Comparison of ENCODE assay signal across 13 cellular contexts in the genomic region with DNA sequence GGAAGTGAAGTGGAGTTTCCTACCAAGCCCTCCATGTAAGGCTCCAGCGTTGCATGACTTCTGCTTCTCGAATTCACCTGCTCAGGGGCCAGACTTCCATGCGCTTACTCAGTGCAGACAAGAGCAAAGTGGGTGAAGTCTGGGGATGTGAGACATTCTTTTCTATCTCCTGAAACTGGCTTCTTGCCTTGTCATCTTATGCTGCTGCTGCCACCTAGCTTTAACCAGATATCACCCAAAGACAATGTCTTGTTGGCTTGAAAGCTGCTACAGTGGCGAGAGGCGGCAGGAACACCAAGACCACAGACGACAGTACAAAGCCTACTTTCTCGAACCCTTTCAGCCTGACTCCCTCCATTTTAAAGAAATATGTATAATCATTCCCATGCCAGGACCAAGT.
A peak's percentile ranks its signal among the peaks of the same experiment; 100 is the strongest.
DNase-seq lines count a peak whose midpoint lies in the region; ATAC-seq, FAIRE-seq and TF ChIP-seq lines count a peak whose summit lies in the region.
"Had no signal": no experiment of that assay in that cellular context is flagged by ENCODE, and none has a peak within 500 bp of the region (broad histone marks: within the 10 kb centered on the region; RNA-seq: fewer than 3 reads in every experiment).

No MANE protein-coding gene starts in this region.

- no peaks in the 10 kb centered on the region for H3K36me3 Mint-ChIP-seq in MCF 10A (ENCODE audit: insufficient read depth, unreplicated experiment)
- no peaks in the 10 kb centered on the region for H3K36me3 Mint-ChIP-seq in naive thymus-derived CD8-positive, alpha-beta T cell
- H3K36me3 Mint-ChIP-seq in activated CD4-positive, alpha-beta memory T cell treated with anti-CD3 and anti-CD28 coated beads for 36 hours, result no peaks in the 10 kb centered on the region

- no peak for FAIRE-seq in small intestine (lab: Jason Lieb, UNC)

- ATAC-seq in naive thymus-derived CD8-positive, alpha-beta T cell, result no peak
- ATAC-seq: activated T-cell treated with anti-CD3 and anti-CD28 coated beads, Interleukin-2, amount 50 U/mL, for 72 hours; stimulated activated naive CD8-positive, alpha-beta T cell treated with anti-CD3 and anti-CD28 coated beads, Interleukin-15, Interleukin-2, amounts not matched to agents 100 U/mL and 50 U/mL, for 24 hours had no signal

- intact Hi-C loops in MCF 10A (cut with micrococcal nuclease), result loop anchor here (1.0 to 10.0 kb wide), 4 partner anchors 101 to 209 kb away; a partner anchor contains a TSS
- intact Hi-C loops in breast epithelium (cut with DNase I; ENCODE audit: low total_unique reads), result no loop called here
- intact Hi-C loops in activated CD4-positive, alpha-beta memory T cell treated with anti-CD3 and anti-CD28 coated beads for 36 hours (cut with micrococcal nuclease), result no loop called here

- H3K4me1 ChIP-seq in breast epithelium, result no peaks in the 10 kb centered on the region
- no peaks in the 10 kb centered on the region for H3K4me1 ChIP-seq in small intestine (ENCODE audit: control insufficient read depth in 2 of 2, insufficient read depth in 1 of 2, low read depth in 1 of 2, low read length in 1 of 2)

- H3K9me3 ChIP-seq in breast epithelium, result peaks cover 0 to 2% of the 10 kb centered on the region in 2 donors
- H3K9me3 ChIP-seq in small intestine (ENCODE audit: control insufficient read depth, low read depth), result no peaks in the 10 kb centered on the region

- H3K4me3 ChIP-seq in breast epithelium (no peak overlapping the region), small intestine (ENCODE audit: low read depth in 1 of 2, low read length in 2 of 2) (no peak overlapping the region)

- TF ChIP-seq CTCF in MCF 10A (IDR thresholded peaks at IDR 0.05; ENCODE audit: unreplicated experiment) (peak; percentile 31), breast epithelium (IDR thresholded peaks at IDR 0.05) (no peak)

- no peak overlapping the region for H3K4me3 Mint-ChIP-seq in MCF 10A (ENCODE audit: unreplicated experiment)
- no peak overlapping the region for H3K4me3 Mint-ChIP-seq in naive thymus-derived CD8-positive, alpha-beta T cell
- no peak overlapping the region for H3K4me3 Mint-ChIP-seq in activated CD4-positive, alpha-beta memory T cell treated with anti-CD3 and anti-CD28 coated beads for 36 hours
- H3K4me3 Mint-ChIP-seq: activated T-cell treated with anti-CD3 and anti-CD28 coated beads, Interleukin-2, amount 50 U/mL, for 72 hours; B cell had no signal

- peak; percentile 33 for DNase-seq in MCF 10A (ENCODE audit: unreplicated experiment)
- DNase-seq in breast epithelium (ENCODE audit: low spot score in 2 of 2), result no peak
- peak; percentile 4 for DNase-seq in NAMALWA (ENCODE audit: low spot score)
- peak; percentile 3 for DNase-seq in cerebellar cortex (ENCODE audit: low spot score)
- DNase-seq in small intestine, result peak; percentile 0
- no peak for DNase-seq in naive thymus-derived CD8-positive, alpha-beta T cell
- DNase-seq in activated CD4-positive, alpha-beta memory T cell treated with anti-CD3 and anti-CD28 coated beads for 36 hours, result no peak
- DNase-seq in cerebellum (ENCODE audit: low spot score), result no peak
- DNase-seq: activated T-cell treated with anti-CD3 and anti-CD28 coated beads, Interleukin-2, amount 50 U/mL, for 72 hours; effector CD8-positive, alpha-beta T cell; KG1; stimulated activated naive CD8-positive, alpha-beta T cell treated with anti-CD3 and anti-CD28 coated beads, Interleukin-15, Interleukin-2, amounts not matched to agents 100 U/mL and 50 U/mL, for 24 hours had no signal

- H3K27ac Mint-ChIP-seq in MCF 10A (ENCODE audit: low read depth, unreplicated experiment), result no peak overlapping the region
- no peak overlapping the region for H3K27ac Mint-ChIP-seq in naive thymus-derived CD8-positive, alpha-beta T cell
- H3K27ac Mint-ChIP-seq in activated CD4-positive, alpha-beta memory T cell treated with anti-CD3 and anti-CD28 coated beads for 36 hours, result no peak overlapping the region
- H3K27ac Mint-ChIP-seq: activated T-cell treated with anti-CD3 and anti-CD28 coated beads, Interleukin-2, amount 50 U/mL, for 72 hours; B cell had no signal

- no peaks in the 10 kb centered on the region for H3K4me1 Mint-ChIP-seq in MCF 10A (ENCODE audit: insufficient read depth, unreplicated experiment)
- H3K4me1 Mint-ChIP-seq in naive thymus-derived CD8-positive, alpha-beta T cell, result no peaks in the 10 kb centered on the region
- no peaks in the 10 kb centered on the region for H3K4me1 Mint-ChIP-seq in activated CD4-positive, alpha-beta memory T cell treated with anti-CD3 and anti-CD28 coated beads for 36 hours (ENCODE audit: low read depth)
- H3K4me1 Mint-ChIP-seq: B cell had no signal

- H3K27me3 ChIP-seq in breast epithelium (peaks cover 0 to 29% of the 10 kb centered on the region in 2 donors), small intestine (ENCODE audit: control insufficient read depth in 2 of 2, insufficient read depth in 2 of 2, low read length in 2 of 2) (no peaks in the 10 kb centered on the region)

- H3K27ac ChIP-seq in breast epithelium, result no peak overlapping the region
- H3K27ac ChIP-seq in small intestine (ENCODE audit: low read depth in 1 of 2, low read length in 1 of 2), result no peak overlapping the region

- H3K36me3 ChIP-seq in breast epithelium (no peaks in the 10 kb centered on the region), small intestine (ENCODE audit: control insufficient read depth in 2 of 2, insufficient read depth in 2 of 2, low read length in 2 of 2) (no peaks in the 10 kb centered on the region)

- no peaks in the 10 kb centered on the region for H3K27me3 Mint-ChIP-seq in MCF 10A (ENCODE audit: insufficient read depth, unreplicated experiment)
- H3K27me3 Mint-ChIP-seq in naive thymus-derived CD8-positive, alpha-beta T cell, result peaks cover 3 to 21% (median 6%) of the 10 kb centered on the region in 5 donors
- H3K27me3 Mint-ChIP-seq in activated CD4-positive, alpha-beta memory T cell treated with anti-CD3 and anti-CD28 coated beads for 36 hours, result peaks cover 4% of the 10 kb centered on the region

- H3K9me3 Mint-ChIP-seq in MCF 10A (ENCODE audit: unreplicated experiment), result peaks cover 3% of the 10 kb centered on the region
- H3K9me3 Mint-ChIP-seq in naive thymus-derived CD8-positive, alpha-beta T cell, result peaks cover 0 to 5% (median 0%) of the 10 kb centered on the region in 9 donors
- H3K9me3 Mint-ChIP-seq in activated CD4-positive, alpha-beta memory T cell treated with anti-CD3 and anti-CD28 coated beads for 36 hours, result no peaks in the 10 kb centered on the region

- BruUV-seq in MCF 10A (replicated peaks; lab: Mats Ljungman, UMichigan), result no TSS peak

- no peak for TF ChIP-seq POLR2A in breast epithelium (IDR thresholded peaks at IDR 0.05)

- POLR2A ChIA-PET in MCF 10A (lab: Yijun Ruan, JAX), result no interaction called here
- POLR2A ChIA-PET in naive thymus-derived CD8-positive, alpha-beta T cell (lab: Charles Lee), result no interaction called here
- POLR2A ChIA-PET in activated CD4-positive, alpha-beta memory T cell treated with anti-CD3 and anti-CD28 coated beads for 36 hours (lab: Charles Lee), result no interaction called here

- 60 to 62% (median 60%) methylated on average over 7 of the region's 7 CpGs for WGBS in small intestine, 3 donors

- CTCF ChIA-PET in MCF 10A (lab: Yijun Ruan, JAX), result interaction anchor here (0.6 to 1.6 kb wide), 12 partner anchors 10 to 836 kb away, joined by 3 to 11 read pairs (median 3); no protein-coding TSS in a partner anchor
- CTCF ChIA-PET in activated CD4-positive, alpha-beta memory T cell treated with anti-CD3 and anti-CD28 coated beads for 36 hours (lab: Charles Lee), result no interaction called here

Comparison
In these comparisons a context has a peak if more than half of its experiments do, and no peak if none do; other contexts are left out.
1. DNase-seq: peak in MCF 10A (single experiment), NAMALWA (single experiment), cerebellar cortex (single experiment) and small intestine (single experiment); none in breast epithelium (0 of 2), naive thymus-derived CD8-positive, alpha-beta T cell (0 of 10), activated CD4-positive, alpha-beta memory T cell treated with anti-CD3 and anti-CD28 coated beads for 36 hours (single experiment) and cerebellum (single experiment).